In genomic region chr12:2622460-2622859, GRCh38 we compare ENCODE assay signal across 25 cellular contexts.
"Had no signal": no experiment of that assay in that cellular context is flagged by ENCODE, and none has a peak within 500 bp of the region (broad histone marks: within the 10 kb centered on the region; RNA-seq: fewer than 3 reads in every experiment).

No MANE protein-coding gene starts in this region.

- H3K4me1 Mint-ChIP-seq: immature natural killer cell had no signal

- H3K9ac ChIP-seq: neural progenitor cell had no signal

- ATAC-seq: lower lobe of right lung; mucosa of descending colon; naive thymus-derived CD4-positive, alpha-beta T cell; natural killer cell treated with Interleukin-12 subunit alpha and Interleukin-12 subunit beta and Interleukin-15 and Interleukin-18, amount 100 ng/mL, for 72 hours; sciatic nerve; stimulated activated effector memory CD8-positive, alpha-beta T cell treated with anti-CD3 and anti-CD28 coated beads, Interleukin-12 subunit alpha, Interleukin-12 subunit beta, amount 100 ng/mL, for 72 hours had no signal

- DNase-seq: hypothalamus; immature natural killer cell; kidney; lower lobe of right lung; mammary epithelial cell; midbrain; mucosa of descending colon; naive thymus-derived CD4-positive, alpha-beta T cell; ovary; small intestine; spleen; stimulated activated CD4-positive, alpha-beta T cell treated with anti-CD3 and anti-CD28 coated beads, Interleukin-4, amount 100 ng/mL, for 24 hours; stimulated activated naive CD4-positive, alpha-beta T cell; substantia nigra; testis; thyroid gland; transverse colon; upper lobe of left lung had no signal

- H3K9me3 ChIP-seq: lower lobe of right lung, mucosa of descending colon, ovary, right atrium auricular region, spleen, testis, thyroid gland, transverse colon, upper lobe of left lung had no signal

- H3K36me3 ChIP-seq: lower lobe of right lung, neural progenitor cell, ovary, spleen, thyroid gland, transverse colon, upper lobe of left lung had no signal

- H3K9me3 Mint-ChIP-seq: immature natural killer cell; naive thymus-derived CD4-positive, alpha-beta T cell; natural killer cell treated with Interleukin-12 subunit alpha and Interleukin-12 subunit beta and Interleukin-15 and Interleukin-18, amount 100 ng/mL, for 72 hours; neural progenitor cell; stimulated activated effector memory CD8-positive, alpha-beta T cell treated with anti-CD3 and anti-CD28 coated beads, Interleukin-12 subunit alpha, Interleukin-12 subunit beta, amount 100 ng/mL, for 72 hours; stimulated activated naive CD8-positive, alpha-beta T cell treated with anti-CD3 and anti-CD28 coated beads, Interleukin-15, Interleukin-2, amounts not matched to agents 100 ng/mL and 50 ng/mL, for 24 hours had no signal

- H3K4me3 Mint-ChIP-seq: immature natural killer cell; naive thymus-derived CD4-positive, alpha-beta T cell; natural killer cell treated with Interleukin-12 subunit alpha and Interleukin-12 subunit beta and Interleukin-15 and Interleukin-18, amount 100 ng/mL, for 72 hours; neural progenitor cell; stimulated activated effector memory CD8-positive, alpha-beta T cell treated with anti-CD3 and anti-CD28 coated beads, Interleukin-12 subunit alpha, Interleukin-12 subunit beta, amount 100 ng/mL, for 72 hours; stimulated activated naive CD8-positive, alpha-beta T cell treated with anti-CD3 and anti-CD28 coated beads, Interleukin-15, Interleukin-2, amounts not matched to agents 100 ng/mL and 50 ng/mL, for 24 hours had no signal

- H3K36me3 Mint-ChIP-seq: immature natural killer cell; naive thymus-derived CD4-positive, alpha-beta T cell; natural killer cell treated with Interleukin-12 subunit alpha and Interleukin-12 subunit beta and Interleukin-15 and Interleukin-18, amount 100 ng/mL, for 72 hours; neural progenitor cell; stimulated activated effector memory CD8-positive, alpha-beta T cell treated with anti-CD3 and anti-CD28 coated beads, Interleukin-12 subunit alpha, Interleukin-12 subunit beta, amount 100 ng/mL, for 72 hours had no signal

- H3K4me2 ChIP-seq: neural progenitor cell had no signal

- H3K27ac Mint-ChIP-seq: immature natural killer cell; naive thymus-derived CD4-positive, alpha-beta T cell; natural killer cell treated with Interleukin-12 subunit alpha and Interleukin-12 subunit beta and Interleukin-15 and Interleukin-18, amount 100 ng/mL, for 72 hours; neural progenitor cell; progenitor cell of endocrine pancreas; stimulated activated effector memory CD8-positive, alpha-beta T cell treated with anti-CD3 and anti-CD28 coated beads, Interleukin-12 subunit alpha, Interleukin-12 subunit beta, amount 100 ng/mL, for 72 hours; stimulated activated naive CD8-positive, alpha-beta T cell treated with anti-CD3 and anti-CD28 coated beads, Interleukin-15, Interleukin-2, amounts not matched to agents 100 ng/mL and 50 ng/mL, for 24 hours had no signal

- H3K27ac ChIP-seq: lower lobe of right lung, neural progenitor cell, ovary, spleen, testis, thyroid gland, transverse colon, upper lobe of left lung had no signal

- H3K4me1 ChIP-seq: lower lobe of right lung, testis, transverse colon, upper lobe of left lung had no signal

- H2AFZ ChIP-seq: neural progenitor cell had no signal

- H3K27me3 ChIP-seq: neural progenitor cell, ovary, right atrium auricular region, testis, thyroid gland, transverse colon, upper lobe of left lung had no signal

- H3K4me3 ChIP-seq: lower lobe of right lung, mucosa of descending colon, neural progenitor cell, ovary, right atrium auricular region, spleen, testis, thyroid gland, transverse colon, upper lobe of left lung had no signal
